ENCODE assay signal across 15 cellular contexts in genomic region chr7:157266272-157266671, GRCh38.
DNase-seq lines count a peak whose midpoint lies in the region; ATAC-seq and TF ChIP-seq lines count a peak whose summit lies in the region.
"Had no signal": no experiment of that assay in that cellular context is flagged by ENCODE, and none has a peak within 500 bp of the region (broad histone marks: within the 10 kb centered on the region; RNA-seq: fewer than 3 reads in every experiment).

No MANE protein-coding gene starts in this region.

- in situ Hi-C loops in astrocyte of the cerebellum (cut with HindIII; ENCODE audit: low sequenced_read_pairs) = no loop called here
- in situ Hi-C loops in transverse colon (cut with MboI; ENCODE audit: low pct_ligation_motif_present in 1 of 4, low pct_unique_long_range_greater_than_20kb in 1 of 4, low sequenced_read_pairs in 3 of 4) = no loop called here

- H4K20me1 ChIP-seq in SK-N-SH (ENCODE audit: insufficient read depth) = no peaks in the 10 kb centered on the region

- H3K79me1 ChIP-seq in trophoblast cell (ENCODE audit: low read length) = no peaks in the 10 kb centered on the region

- H3K9ac ChIP-seq in SK-N-SH (no peak overlapping the region), trophoblast cell (ENCODE audit: low read length) (no peak overlapping the region)
- H3K9ac ChIP-seq: BLaER1 treated with 17β-estradiol and CSF1 and Interleukin-3, amounts not matched to agents 10 nM and 100 nM had no signal

- H3K9me3 ChIP-seq in SK-N-SH (no peaks in the 10 kb centered on the region), trophoblast cell (ENCODE audit: insufficient read depth, low read depth, low read length) (peaks cover 2% of the 10 kb centered on the region), prostate gland (no peaks in the 10 kb centered on the region), transverse colon (no peaks in the 10 kb centered on the region)
- H3K9me3 ChIP-seq: BLaER1 treated with 17β-estradiol and CSF1 and Interleukin-3, amounts not matched to agents 10 nM and 100 nM had no signal

- no peaks in the 10 kb centered on the region; a peak in 1 of 4 replicates for H3K4me1 ChIP-seq in SK-N-SH (ENCODE audit: control insufficient read depth in 1 of 2, insufficient read depth in 2 of 2, low read depth in 1 of 2, low read length in 1 of 2)
- peaks cover 0 to under 1% of the 10 kb centered on the region in 2 experiments for H3K4me1 ChIP-seq in trophoblast cell (ENCODE audit: control insufficient read depth in 1 of 2, insufficient read depth in 2 of 2, low read length in 2 of 2)
- no peaks in the 10 kb centered on the region for H3K4me1 ChIP-seq in prostate gland (replicated peaks)
- no peaks in the 10 kb centered on the region for H3K4me1 ChIP-seq in transverse colon

- WGBS in SK-N-SH (ENCODE audit: low lambda C conversion rate) = 54% methylated on average over 7 of the region's 7 CpGs
- no CpG with 5 or more reads among the region's 7 CpGs for WGBS in trophoblast cell (ENCODE audit: extremely low coverage, insufficient coverage, insufficient read length)
- WGBS in prostate gland = 84% methylated on average over 7 of the region's 7 CpGs
- WGBS in transverse colon (ENCODE audit: low coverage in 1 of 2), 2 donors = 83 to 94% methylated on average over 7 of the region's 7 CpGs

- H3K4me3 ChIP-seq in SK-N-SH (ENCODE audit: low read depth in 2 of 2, low read length in 1 of 2) (no peak overlapping the region), astrocyte of the cerebellum (ENCODE audit: low read depth, low read length) (no peak overlapping the region), trophoblast cell (ENCODE audit: low read depth, low read length) (no peak overlapping the region), prostate gland (no peak overlapping the region), transverse colon (no peak overlapping the region)
- H3K4me3 ChIP-seq: BLaER1 treated with 17β-estradiol and CSF1 and Interleukin-3, amounts not matched to agents 10 nM and 100 nM had no signal

- DNase-seq in ELR (ENCODE audit: low read depth) (peak; percentile 82), SK-N-SH (no peak), astrocyte of the cerebellum (ENCODE audit: low read depth) (peak; percentile 3), trophoblast cell (peak; percentile 22 to 28), left ventricle myocardium superior (no peak), prostate gland (ENCODE audit: low spot score) (no peak), NCI-H1092 treated with DMSO at 0.1 percent for 48 hours (lab: John Stamatoyannopoulos, UW) (no peak), transverse colon (no peak)
- DNase-seq: ACHN; Calu3; CD4-positive, CD25-positive, alpha-beta regulatory T cell; DMS 273 treated with DMSO at 0.1 percent for 48 hours; GDM1 had no signal

- TF ChIP-seq CTCF in SK-N-SH (IDR thresholded peaks at IDR 0.05) = no peak
- no peak for TF ChIP-seq CTCF in astrocyte of the cerebellum (IDR thresholded peaks at IDR 0.05; ENCODE audit: low read depth, low read length, missing control alignments)
- no peak for TF ChIP-seq CTCF in prostate gland (IDR thresholded peaks at IDR 0.05)
- TF ChIP-seq CTCF in transverse colon (IDR thresholded peaks at IDR 0.05) = no peak

- H4K91ac ChIP-seq in trophoblast cell (ENCODE audit: low read depth, low read length) = no peak overlapping the region

- H3K79me2 ChIP-seq in SK-N-SH (ENCODE audit: insufficient read depth) = no peaks in the 10 kb centered on the region
- no peaks in the 10 kb centered on the region for H3K79me2 ChIP-seq in trophoblast cell (ENCODE audit: control insufficient read depth, insufficient read depth, low read length, poor library complexity)

- no peak for TF ChIP-seq POLR2A in prostate gland (IDR thresholded peaks at IDR 0.05)
- TF ChIP-seq POLR2A in transverse colon (IDR thresholded peaks at IDR 0.05) = no peak

- H3K18ac ChIP-seq in trophoblast cell (ENCODE audit: low read length) = no peak overlapping the region

- TF ChIP-seq RAD21 in SK-N-SH (IDR thresholded peaks at IDR 0.05; ENCODE audit: low read length) = no peak

- ATAC-seq in left ventricle myocardium superior = no peak
- ATAC-seq: HCT116 had no signal

- H3K27me3 ChIP-seq in SK-N-SH (ENCODE audit: insufficient read depth) = no peaks in the 10 kb centered on the region
- no peaks in the 10 kb centered on the region for H3K27me3 ChIP-seq in trophoblast cell (ENCODE audit: insufficient read depth, low read length)
- no peaks in the 10 kb centered on the region for H3K27me3 ChIP-seq in prostate gland (replicated peaks; ENCODE audit: insufficient read depth)
- H3K27me3 ChIP-seq in transverse colon = no peaks in the 10 kb centered on the region
- H3K27me3 ChIP-seq: BLaER1 treated with 17β-estradiol and CSF1 and Interleukin-3, amounts not matched to agents 10 nM and 100 nM had no signal

- H3K27ac ChIP-seq in SK-N-SH (ENCODE audit: low read depth in 2 of 2, low read length in 1 of 2) (peak overlapping the region in 1 of 2 experiments; percentile 1; a peak in 1 of 4 replicates), trophoblast cell (ENCODE audit: low read depth, low read length) (no peak overlapping the region), prostate gland (no peak overlapping the region), transverse colon (no peak overlapping the region)
- H3K27ac ChIP-seq: BLaER1 treated with 17β-estradiol and CSF1 and Interleukin-3, amounts not matched to agents 10 nM and 100 nM had no signal

- POLR2A ChIA-PET in SK-N-SH (lab: Yijun Ruan, JAX) = interaction anchor here (1.1 kb wide), 1 partner anchor 12 kb away, joined by 3 read pairs; no protein-coding TSS in a partner anchor

- H3K4ac ChIP-seq in trophoblast cell (ENCODE audit: low read depth, low read length) = no peak overlapping the region

- no peak overlapping the region for H3K23ac ChIP-seq in trophoblast cell (ENCODE audit: low read length)

- CTCF ChIA-PET in SK-N-SH (lab: Yijun Ruan, JAX) = interaction anchor here (0.9 to 1.8 kb wide), 7 partner anchors 10 to 1469 kb away, joined by 3 to 13 read pairs (median 4); no protein-coding TSS in a partner anchor

- H3F3A ChIP-seq in SK-N-SH (replicated peaks; ENCODE audit: insufficient read depth) = peaks cover 5% of the 10 kb centered on the region

- H3K4me2 ChIP-seq in SK-N-SH (no peak overlapping the region), trophoblast cell (ENCODE audit: low read length) (no peak overlapping the region)
- H3K4me2 ChIP-seq: BLaER1 treated with 17β-estradiol and CSF1 and Interleukin-3, amounts not matched to agents 10 nM and 100 nM had no signal

- H2BK5ac ChIP-seq in trophoblast cell (ENCODE audit: low read depth, low read length, poor library complexity) = no peak overlapping the region

- H4K8ac ChIP-seq in trophoblast cell (ENCODE audit: low read depth, low read length) = no peak overlapping the region

- no peak overlapping the region for H2AK5ac ChIP-seq in trophoblast cell (ENCODE audit: low read length)

- H3K9me2 ChIP-seq in SK-N-SH = no peaks in the 10 kb centered on the region

- intact Hi-C loops in left ventricle myocardium superior (cut with micrococcal nuclease) (no loop called here), prostate gland (cut with DNase I) (no loop called here), transverse colon (cut with DNase I; ENCODE audit: low total_unique reads) (no loop called here)

- H4K12ac ChIP-seq in trophoblast cell (ENCODE audit: low read depth, low read length) = no peak overlapping the region

- H2BK120ac ChIP-seq in trophoblast cell (ENCODE audit: insufficient read depth, low read length, poor library complexity) = no peak overlapping the region

- H3K36me3 ChIP-seq in SK-N-SH (replicated peaks in 1 of 2; ENCODE audit: control insufficient read depth in 1 of 2, insufficient read depth in 2 of 2, low read length in 1 of 2) (peaks cover 41 to 74% of the 10 kb centered on the region in 2 experiments), trophoblast cell (ENCODE audit: control insufficient read depth in 1 of 2, insufficient read depth in 2 of 2, low read length in 2 of 2) (peaks cover 42 to 54% of the 10 kb centered on the region in 2 experiments), prostate gland (peaks cover 0 to 3% of the 10 kb centered on the region in 2 donors), transverse colon (peaks cover 0 to 27% (median 5%) of the 10 kb centered on the region in 4 donors)

- TF ChIP-seq EP300 in SK-N-SH (IDR thresholded peaks at IDR 0.05; ENCODE audit: borderline replicate concordance in 1 of 2, low read depth in 1 of 2, low read length in 1 of 2) (no peak), transverse colon (IDR thresholded peaks at IDR 0.05; ENCODE audit: low read depth) (no peak)

- H2AFZ ChIP-seq in SK-N-SH (ENCODE audit: low read depth) (no peak overlapping the region), trophoblast cell (ENCODE audit: insufficient read depth, low read length, poor library complexity) (no peak overlapping the region)

- H3K14ac ChIP-seq in trophoblast cell (ENCODE audit: low read length) = no peak overlapping the region

- no peak overlapping the region for H2BK12ac ChIP-seq in trophoblast cell (ENCODE audit: low read length)

TF ChIP-seq in SK-N-SH, 30 proteins besides CTCF, POLR2A, EP300 and RAD21:
- TF ChIP-seq MXI1 (IDR thresholded peaks at IDR 0.05; ENCODE audit: low read depth, low read length) = no peak
- peak; percentile 46; the same call in 1 of the 2 replicates for TF ChIP-seq JUND (IDR thresholded peaks at IDR 0.05)
- peak; percentile 53; the same call in 1 of the 2 replicates for TF ChIP-seq FOSL2 (IDR thresholded peaks at IDR 0.05; ENCODE audit: borderline replicate concordance, low read depth)
- no peak for TF ChIP-seq SIN3A (IDR thresholded peaks at IDR 0.05; ENCODE audit: borderline replicate concordance, low read depth, low read length)

Comparison
In these comparisons a context has a peak if more than half of its experiments do, and no peak if none do; other contexts are left out.
1. DNase-seq: peak in ELR (single experiment), astrocyte of the cerebellum (single experiment) and trophoblast cell (2 of 2); none in SK-N-SH (single experiment), left ventricle myocardium superior (single experiment), prostate gland (single experiment), NCI-H1092 treated with DMSO at 0.1 percent for 48 hours (single experiment) and transverse colon (single experiment).